Comparison of ENCODE assay signal across 3 cellular contexts in genomic region chr2:194549387-194549786, GRCh38.
"Had no signal": no experiment of that assay in that cellular context is flagged by ENCODE, and none has a peak within 500 bp of the region (broad histone marks: within the 10 kb centered on the region; RNA-seq: fewer than 3 reads in every experiment).

No MANE protein-coding gene starts in this region.

- ATAC-seq: GM12878 had no signal

- H3K4me3 ChIP-seq: GM12878 had no signal

- DNase-seq: GDM1, GF-D8 had no signal
